In genomic region chr11:78212586-78213371, GRCh38 we compare ENCODE assay signal across 18 cellular contexts. TPM values are rescaled to one million over a fixed set of nuclear protein-coding genes. Genes with fewer than 3 reads are reported as not detected.
DNase-seq lines count a peak whose midpoint lies in the region; ATAC-seq, FAIRE-seq and TF ChIP-seq lines count a peak whose summit lies in the region.
"Had no signal": no experiment of that assay in that cellular context is flagged by ENCODE, and none has a peak within 500 bp of the region (broad histone marks: within the 10 kb centered on the region; RNA-seq: fewer than 3 reads in every experiment).

No MANE protein-coding gene starts in this region.

- no peaks in the 10 kb centered on the region for H3K9me3 ChIP-seq in right atrium auricular region
- no peaks in the 10 kb centered on the region for H3K9me3 ChIP-seq in right cardiac atrium (ENCODE audit: control insufficient read depth, low read length)
- H3K9me3 ChIP-seq in thoracic aorta = no peaks in the 10 kb centered on the region
- H3K9me3 ChIP-seq in WERI-Rb-1 (ENCODE audit: severe bottlenecking) = no peaks in the 10 kb centered on the region
- H3K9me3 ChIP-seq in kidney (ENCODE audit: control insufficient read depth in 1 of 2, low read length in 2 of 2) = no peaks in the 10 kb centered on the region
- H3K9me3 ChIP-seq: tibial nerve had no signal

- DNase-seq in Right ventricle myocardium superior (no peak), right atrium auricular region (ENCODE audit: low spot score) (no peak), choroid plexus epithelial cell (ENCODE audit: low read depth) (peak; percentile 78), right cardiac atrium (peak in 1 of 3 donors; percentile 65), thoracic aorta (ENCODE audit: low spot score) (no peak), SK-N-DZ (ENCODE audit: low spot score) (no peak), WERI-Rb-1 (no peak), kidney (no peak)
- DNase-seq: activated CD4-positive, CD25-positive, alpha-beta regulatory T cell; activated naive CD8-positive, alpha-beta T cell treated with anti-CD3 and anti-CD28 coated beads for 36 hours; naive thymus-derived CD8-positive, alpha-beta T cell; NCI-H2029; NCI-H526; stimulated activated CD4-positive, alpha-beta T cell treated with anti-CD3 and anti-CD28 coated beads, Interleukin-2, amount 100 ng/mL, for 24 hours had no signal

- H3K36me3 ChIP-seq in right atrium auricular region (peaks cover 33% of the 10 kb centered on the region), thoracic aorta (peaks cover 24% of the 10 kb centered on the region), WERI-Rb-1 (peaks cover 31% of the 10 kb centered on the region), kidney (ENCODE audit: control insufficient read depth in 1 of 2, insufficient read depth in 2 of 2, low read length in 2 of 2) (peaks cover 14 to 16% of the 10 kb centered on the region in 2 donors)

- H3K4me3 ChIP-seq in right atrium auricular region (no peak overlapping the region), choroid plexus epithelial cell (ENCODE audit: low read depth, low read length) (no peak overlapping the region), right cardiac atrium (ENCODE audit: low read length) (no peak overlapping the region), thoracic aorta (no peak overlapping the region), WERI-Rb-1 (ENCODE audit: low read depth, low read length) (no peak overlapping the region), kidney (ENCODE audit: low read length in 2 of 2) (no peak overlapping the region)
- H3K4me3 ChIP-seq: tibial nerve had no signal

- intact Hi-C loops in Right ventricle myocardium superior (cut with DNase I) (no loop called here), right cardiac atrium (cut with DNase I) (no loop called here), kidney (cut with DNase I) (no loop called here)

- H3K9ac ChIP-seq in kidney (ENCODE audit: low read length in 2 of 2) = no peak overlapping the region

- no peaks in the 10 kb centered on the region for H3K27me3 ChIP-seq in right atrium auricular region
- no peaks in the 10 kb centered on the region for H3K27me3 ChIP-seq in right cardiac atrium (ENCODE audit: control insufficient read depth, insufficient read depth)
- H3K27me3 ChIP-seq in thoracic aorta (replicated peaks; ENCODE audit: insufficient read depth) = no peaks in the 10 kb centered on the region
- H3K27me3 ChIP-seq in WERI-Rb-1 (ENCODE audit: insufficient read depth, low read depth, severe bottlenecking) = no peaks in the 10 kb centered on the region
- H3K27me3 ChIP-seq: tibial nerve had no signal

- TF ChIP-seq CTCF in right atrium auricular region (IDR thresholded peaks at IDR 0.05) (no peak), choroid plexus epithelial cell (conservative IDR thresholded peaks at IDR 0.05; ENCODE audit: low read depth, low read length) (no peak), thoracic aorta (IDR thresholded peaks at IDR 0.05) (no peak), WERI-Rb-1 (IDR thresholded peaks at IDR 0.05; ENCODE audit: low read depth, low read length) (no peak), kidney (IDR thresholded peaks at IDR 0.05; ENCODE audit: borderline replicate concordance, extremely low read depth, insufficient read depth) (no peak)

- peaks cover 0 to 17% of the 10 kb centered on the region in 2 donors for H3K4me1 ChIP-seq in right atrium auricular region
- H3K4me1 ChIP-seq in right cardiac atrium (ENCODE audit: control insufficient read depth, insufficient read depth, low read length) = peaks cover 10% of the 10 kb centered on the region
- H3K4me1 ChIP-seq in thoracic aorta (ENCODE audit: control insufficient read depth in 1 of 2, low read depth in 2 of 2) = peaks cover 13 to 25% of the 10 kb centered on the region in 2 donors
- no peaks in the 10 kb centered on the region for H3K4me1 ChIP-seq in kidney (ENCODE audit: control insufficient read depth in 1 of 2, insufficient read depth in 1 of 2, low read depth in 1 of 2, low read length in 2 of 2)

- WGBS in right cardiac atrium = 72% methylated on average over 11 of the region's 11 CpGs

- FAIRE-seq in kidney (lab: Jason Lieb, UNC) = no peak
- FAIRE-seq: G401.6, GM18507, RCC 7860 had no signal

- peak overlapping the region in 1 of 2 donors; percentile 4 for H3K27ac ChIP-seq in right atrium auricular region
- H3K27ac ChIP-seq in right cardiac atrium (ENCODE audit: low read length) = no peak overlapping the region
- peak overlapping the region; percentile 5 to 21 for H3K27ac ChIP-seq in thoracic aorta
- H3K27ac ChIP-seq in WERI-Rb-1 = no peak overlapping the region
- H3K27ac ChIP-seq in kidney (ENCODE audit: low read depth in 2 of 2, low read length in 2 of 2) = no peak overlapping the region

- ATAC-seq in Right ventricle myocardium superior (ENCODE audit: poor library complexity) (peak; percentile 19), right cardiac atrium (peak; percentile 25 to 40), thoracic aorta (ENCODE audit: insufficient number of reproducible peaks, low FRiP score, low read depth) (peak; percentile 20)
- ATAC-seq: naive thymus-derived CD8-positive, alpha-beta T cell had no signal

RNA-seq across cellular contexts. Expression of gene USP35, which starts 24.1 kb away (rescaled TPM):
- total RNA-seq in Right ventricle myocardium superior (4.6 TPM), right atrium auricular region (1 to 10 TPM; 8.0 to 8.6 TPM), right cardiac atrium (10 to 100 TPM; 10.5 to 16.6 (median 12.1) TPM), thoracic aorta (10 to 100 TPM; 38.8 to 44.1 TPM), kidney (7.7 TPM)
- polyA plus RNA-seq in right cardiac atrium (7.5 TPM), kidney (ENCODE audit: insufficient read depth, low read depth, low replicate concordance) (4.0 TPM)
- 8.2 and 10.9 TPM in 2 replicates for polyA plus RNA-seq in SK-N-DZ (2014; cell fraction: cytosol; rRNA removed)
- polyA plus RNA-seq in SK-N-DZ (2014; cell fraction: nucleus; rRNA removed) = 34.7 and 54.8 TPM in 2 replicates

RNA-seq across cellular contexts. Expression of gene KCTD21, which starts 24.4 kb away (rescaled TPM):
- total RNA-seq in Right ventricle myocardium superior = 10.4 TPM
- 10 to 100 TPM in 1 of 2 donors, 1 to 10 TPM in 1; 9.8 to 12.9 TPM for total RNA-seq in right atrium auricular region
- total RNA-seq in right cardiac atrium = 10 to 100 TPM in 2 of 4 donors, 1 to 10 TPM in 2; 8.4 to 10.7 (median 10.2) TPM
- polyA plus RNA-seq in right cardiac atrium = 4.6 TPM
- total RNA-seq in thoracic aorta = 10 to 100 TPM in 1 of 2 donors, 1 to 10 TPM in 1; 9.1 to 13.7 TPM
- 4.4 and 5.4 TPM in 2 replicates for polyA plus RNA-seq in SK-N-DZ (2014; cell fraction: cytosol; rRNA removed)
- 1.3 and 3.5 TPM in 2 replicates for polyA plus RNA-seq in SK-N-DZ (2014; cell fraction: nucleus; rRNA removed)
- 7.9 TPM for total RNA-seq in kidney
- 6.0 TPM for polyA plus RNA-seq in kidney (ENCODE audit: insufficient read depth, low read depth, low replicate concordance)

Comparison
In these comparisons a context has a peak if more than half of its experiments do, and no peak if none do; other contexts are left out.
1. H3K27ac ChIP-seq: peak in thoracic aorta (2 of 2); none in right cardiac atrium (single experiment), WERI-Rb-1 (single experiment) and kidney (0 of 2).
2. Peak in every context shown above with its lines, with median percentiles within 50 percentile points of each other: ATAC-seq.